In genomic region chr18:48994044-48994651, GRCh38 we compare ENCODE assay signal across 1 cellular context.
TF ChIP-seq lines count a peak whose summit lies in the region.

No MANE protein-coding gene starts in this region.

TF ChIP-seq in GM23338, 12 proteins besides CTCF, POLR2A, EP300 and RAD21 (continued from another document):
- TF ChIP-seq, protein P1, sequence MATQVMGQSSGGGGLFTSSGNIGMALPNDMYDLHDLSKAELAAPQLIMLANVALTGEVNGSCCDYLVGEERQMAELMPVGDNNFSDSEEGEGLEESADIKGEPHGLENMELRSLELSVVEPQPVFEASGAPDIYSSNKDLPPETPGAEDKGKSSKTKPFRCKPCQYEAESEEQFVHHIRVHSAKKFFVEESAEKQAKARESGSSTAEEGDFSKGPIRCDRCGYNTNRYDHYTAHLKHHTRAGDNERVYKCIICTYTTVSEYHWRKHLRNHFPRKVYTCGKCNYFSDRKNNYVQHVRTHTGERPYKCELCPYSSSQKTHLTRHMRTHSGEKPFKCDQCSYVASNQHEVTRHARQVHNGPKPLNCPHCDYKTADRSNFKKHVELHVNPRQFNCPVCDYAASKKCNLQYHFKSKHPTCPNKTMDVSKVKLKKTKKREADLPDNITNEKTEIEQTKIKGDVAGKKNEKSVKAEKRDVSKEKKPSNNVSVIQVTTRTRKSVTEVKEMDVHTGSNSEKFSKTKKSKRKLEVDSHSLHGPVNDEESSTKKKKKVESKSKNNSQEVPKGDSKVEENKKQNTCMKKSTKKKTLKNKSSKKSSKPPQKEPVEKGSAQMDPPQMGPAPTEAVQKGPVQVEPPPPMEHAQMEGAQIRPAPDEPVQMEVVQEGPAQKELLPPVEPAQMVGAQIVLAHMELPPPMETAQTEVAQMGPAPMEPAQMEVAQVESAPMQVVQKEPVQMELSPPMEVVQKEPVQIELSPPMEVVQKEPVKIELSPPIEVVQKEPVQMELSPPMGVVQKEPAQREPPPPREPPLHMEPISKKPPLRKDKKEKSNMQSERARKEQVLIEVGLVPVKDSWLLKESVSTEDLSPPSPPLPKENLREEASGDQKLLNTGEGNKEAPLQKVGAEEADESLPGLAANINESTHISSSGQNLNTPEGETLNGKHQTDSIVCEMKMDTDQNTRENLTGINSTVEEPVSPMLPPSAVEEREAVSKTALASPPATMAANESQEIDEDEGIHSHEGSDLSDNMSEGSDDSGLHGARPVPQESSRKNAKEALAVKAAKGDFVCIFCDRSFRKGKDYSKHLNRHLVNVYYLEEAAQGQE (IDR thresholded peaks at IDR 0.05; ENCODE audit: unreplicated experiment): no peak
